In the genomic region with DNA sequence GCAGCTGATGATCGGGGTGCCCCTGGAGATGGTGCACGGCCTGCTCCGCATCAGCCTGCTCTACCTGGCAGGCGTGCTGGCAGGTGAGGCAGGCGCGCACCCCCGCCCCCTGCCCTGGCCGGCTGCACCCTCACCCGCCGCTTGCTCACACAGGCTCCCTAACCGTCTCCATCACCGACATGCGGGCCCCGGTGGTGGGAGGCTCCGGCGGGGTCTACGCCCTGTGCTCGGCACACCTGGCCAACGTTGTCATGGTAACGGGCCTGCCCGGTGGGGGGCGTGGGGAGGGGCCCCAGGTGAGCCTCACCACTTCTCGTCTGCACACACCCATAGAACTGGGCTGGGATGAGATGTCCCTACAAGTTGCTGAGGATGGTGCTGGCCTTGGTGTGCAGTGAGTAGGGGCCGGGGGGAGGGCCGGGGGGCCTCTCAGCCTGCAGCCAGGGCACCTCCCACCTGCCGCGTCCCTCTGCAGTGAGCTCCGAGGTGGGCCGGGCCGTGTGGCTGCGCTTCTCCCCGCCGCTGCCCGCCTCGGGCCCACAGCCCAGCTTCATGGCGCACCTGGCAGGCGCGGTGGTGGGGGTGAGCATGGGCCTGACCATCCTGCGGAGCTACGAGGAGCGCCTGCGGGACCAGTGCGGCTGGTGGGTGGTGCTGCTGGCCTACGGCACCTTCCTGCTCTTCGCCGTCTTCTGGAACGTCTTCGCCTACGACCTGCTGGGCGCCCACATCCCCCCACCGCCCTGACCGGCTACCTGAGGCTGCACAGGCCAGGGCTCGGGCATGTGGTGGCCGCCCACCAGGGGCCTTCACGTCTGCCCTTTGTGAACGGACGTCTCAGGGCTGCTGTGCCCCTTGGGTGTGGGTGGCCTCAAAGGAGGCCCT, we compare ENCODE assay signal across 1 cellular context.
TF ChIP-seq lines count a peak whose summit lies in the region.

No MANE protein-coding gene starts in this region.

TF ChIP-seq in WTC11, 78 proteins besides CTCF, POLR2A, EP300 and RAD21:
- TF ChIP-seq RELA (CRISPR knock-in tag; IDR thresholded peaks at IDR 0.05; ENCODE audit: borderline replicate concordance), result peak; percentile 32; the same call in 1 of the 2 replicates
- TF ChIP-seq JAZF1 (CRISPR knock-in tag; IDR thresholded peaks at IDR 0.05), result no peak
- no peak for TF ChIP-seq SMAD4 (CRISPR knock-in tag; IDR thresholded peaks at IDR 0.05)
